Comparison of ENCODE assay signal across 3 cellular contexts in genomic region chr4:5715357-5715756, GRCh38.
TF ChIP-seq lines count a peak whose summit lies in the region.

No MANE protein-coding gene starts in this region.

TF ChIP-seq in HEK293, 187 proteins besides CTCF, POLR2A, EP300 and RAD21 (continues in another document):
- TF ChIP-seq SP7 (tag by site-specific recombination; IDR thresholded peaks at IDR 0.05): no peak
- no peak for TF ChIP-seq ZNF274 (IDR thresholded peaks at IDR 0.05; ENCODE audit: low read length)
- TF ChIP-seq ZNF274 (tag by site-specific recombination; IDR thresholded peaks at IDR 0.05; ENCODE audit: borderline replicate concordance): no peak
- no peak for TF ChIP-seq ZNF843 (tag by site-specific recombination; IDR thresholded peaks at IDR 0.05)
- no peak for TF ChIP-seq ZNF169 (tag by site-specific recombination; IDR thresholded peaks at IDR 0.05)
- peak; percentile 53 for TF ChIP-seq TRIM28 (IDR thresholded peaks at IDR 0.05; ENCODE audit: borderline replicate concordance, low read length)
- TF ChIP-seq ZNF155 (tag by site-specific recombination; IDR thresholded peaks at IDR 0.05): no peak
- TF ChIP-seq ZNF114 (tag by site-specific recombination; IDR thresholded peaks at IDR 0.05): no peak
- TF ChIP-seq ZNF146 (tag by site-specific recombination; IDR thresholded peaks at IDR 0.05): no peak
- peak; percentile 92 for TF ChIP-seq SETDB1 (IDR thresholded peaks at IDR 0.05; ENCODE audit: insufficient read length, low read length)
- no peak for TF ChIP-seq YY2 (tag by site-specific recombination; IDR thresholded peaks at IDR 0.05)
- no peak for TF ChIP-seq IKZF3 (tag by site-specific recombination; IDR thresholded peaks at IDR 0.05)
- TF ChIP-seq GLIS2 (tag by site-specific recombination; IDR thresholded peaks at IDR 0.05): no peak
- TF ChIP-seq ZFP37 (tag by site-specific recombination; IDR thresholded peaks at IDR 0.05): no peak
- TF ChIP-seq ZNF449 (tag by site-specific recombination; IDR thresholded peaks at IDR 0.05): no peak
- no peak for TF ChIP-seq ZNF558 (tag by site-specific recombination; IDR thresholded peaks at IDR 0.05)
- TF ChIP-seq ZNF530 (tag by site-specific recombination; IDR thresholded peaks at IDR 0.05; ENCODE audit: low read depth): no peak
- no peak for TF ChIP-seq ZNF785 (tag by site-specific recombination; IDR thresholded peaks at IDR 0.05)
- no peak for TF ChIP-seq ATF2 (tag by site-specific recombination; IDR thresholded peaks at IDR 0.05; ENCODE audit: low read depth)
- TF ChIP-seq ZNF280C (tag by site-specific recombination; IDR thresholded peaks at IDR 0.05): no peak
- TF ChIP-seq ZNF624 (tag by site-specific recombination; IDR thresholded peaks at IDR 0.05): peak; percentile 99
- no peak for TF ChIP-seq ZNF239 (tag by site-specific recombination; IDR thresholded peaks at IDR 0.05)

TF ChIP-seq in GM12878, 131 proteins besides CTCF, POLR2A, EP300 and RAD21:
- 0 out of 2 replicates have a peak, but pooled peaks have one; percentile 33 for TF ChIP-seq CBX5 (IDR thresholded peaks at IDR 0.05; ENCODE audit: low read depth)
- no peak for TF ChIP-seq CBX3 (IDR thresholded peaks at IDR 0.05; ENCODE audit: borderline replicate concordance, low read depth)
- no peak for TF ChIP-seq EGR1 (IDR thresholded peaks at IDR 0.05; ENCODE audit: borderline replicate concordance in 1 of 2, low read depth in 2 of 2, low read length in 2 of 2)
- no peak for TF ChIP-seq SREBF1 (IDR thresholded peaks at IDR 0.05; ENCODE audit: low read length)

TF ChIP-seq in GM12891, 5 proteins besides CTCF, POLR2A, EP300 and RAD21:
- no peak for TF ChIP-seq POU2F2 (IDR thresholded peaks at IDR 0.05; ENCODE audit: low read depth, low read length)
- TF ChIP-seq PAX5 (IDR thresholded peaks at IDR 0.05; ENCODE audit: insufficient read depth, low read length, severe bottlenecking): no peak
- no peak for TF ChIP-seq SPI1 (IDR thresholded peaks at IDR 0.05; ENCODE audit: low read depth, low read length)
- TF ChIP-seq POLR2AphosphoS5 (IDR thresholded peaks at IDR 0.05; ENCODE audit: low read depth, low read length): no peak
- no peak for TF ChIP-seq TAF1 (IDR thresholded peaks at IDR 0.05; ENCODE audit: low read depth, low read length)
